In the genomic region with DNA sequence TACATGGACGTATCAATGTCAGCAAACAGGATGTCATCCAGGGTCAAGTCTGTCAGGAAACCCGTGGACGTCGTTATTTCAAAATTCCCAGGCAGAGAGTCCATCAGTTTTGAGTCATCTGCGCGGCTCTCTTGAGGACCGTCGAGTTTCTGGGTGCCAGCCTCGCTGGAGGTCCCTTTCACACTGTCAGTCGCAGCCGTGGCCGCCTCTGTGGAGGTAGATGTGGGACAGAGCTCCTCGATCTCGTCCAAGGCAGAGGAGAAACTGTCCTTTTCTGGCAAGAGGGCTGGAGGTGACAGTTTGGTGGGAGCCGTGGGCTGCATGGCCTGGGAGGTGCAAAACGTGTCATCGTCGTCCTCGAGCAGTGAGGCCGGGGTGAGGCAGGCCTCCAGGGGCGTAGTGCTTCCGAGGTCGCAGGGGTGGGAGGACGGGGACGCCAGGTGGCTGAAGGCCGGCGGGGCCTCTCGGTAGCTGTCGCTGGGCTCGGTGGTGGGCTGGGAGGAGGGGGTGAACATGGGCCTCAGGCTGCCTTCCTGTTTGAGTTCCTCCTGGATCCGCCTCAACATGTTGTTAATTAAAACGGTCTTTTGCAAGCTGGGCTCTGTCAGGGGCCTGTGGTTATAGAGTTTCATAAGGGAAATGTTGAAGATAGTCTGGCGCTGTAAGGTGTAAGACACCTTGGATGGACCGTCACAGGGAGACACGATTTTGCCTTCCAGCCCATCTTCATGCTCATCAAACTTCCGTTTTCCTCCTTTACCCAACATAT, we compare ENCODE assay signal across 8 cellular contexts. TPM values are rescaled to one million over a fixed set of nuclear protein-coding genes. Genes with fewer than 3 reads are reported as not detected.
DNase-seq lines count a peak whose midpoint lies in the region; ATAC-seq and TF ChIP-seq lines count a peak whose summit lies in the region.

No MANE protein-coding gene starts in this region.

- peaks cover 16% of the 10 kb centered on the region for H3K36me3 Mint-ChIP-seq in chondrocyte (ENCODE audit: low read depth)
- H3K36me3 Mint-ChIP-seq in endodermal cell (ENCODE audit: low read depth) = peaks cover 23% of the 10 kb centered on the region

- peaks cover 19% of the 10 kb centered on the region for H3K79me2 ChIP-seq in DND-41 (ENCODE audit: insufficient read depth, low read length)

- H3K9me3 Mint-ChIP-seq in chondrocyte (ENCODE audit: low read depth) (no peaks in the 10 kb centered on the region), endodermal cell (no peaks in the 10 kb centered on the region)

- WGBS in endodermal cell (ENCODE audit: insufficient coverage in 1 of 2, insufficient read length in 1 of 2), 2 experiments = 91 to 93% methylated on average over 8 to 36 of the region's 36 CpGs

- H2AFZ ChIP-seq in DND-41 (ENCODE audit: low read depth, low read length) = no peak overlapping the region

- H3K36me3 ChIP-seq in DND-41 (ENCODE audit: insufficient read depth, low read length) = peaks cover 33% of the 10 kb centered on the region
- H3K36me3 ChIP-seq in endodermal cell (ENCODE audit: control insufficient read depth, insufficient read depth, low read length) = peaks cover 56% of the 10 kb centered on the region

- no peaks in the 10 kb centered on the region for H3K27me3 ChIP-seq in DND-41 (ENCODE audit: insufficient read depth, low read length, poor library complexity)
- H3K27me3 ChIP-seq in endodermal cell (ENCODE audit: control insufficient read depth, insufficient read depth, low read length, poor library complexity, severe bottlenecking) = no peaks in the 10 kb centered on the region

- no peak overlapping the region for H3K4me3 ChIP-seq in DND-41 (ENCODE audit: low read depth in 1 of 2, low read length in 2 of 2)
- no peak overlapping the region for H3K4me3 ChIP-seq in endodermal cell (ENCODE audit: low read length)

- H3K9ac ChIP-seq in DND-41 (ENCODE audit: low read depth, low read length) (no peak overlapping the region), endodermal cell (ENCODE audit: extremely low read depth, low read length, poor library complexity, severe bottlenecking) (no peak overlapping the region)

- H3K4me3 Mint-ChIP-seq in chondrocyte (ENCODE audit: unreplicated experiment) = no peak overlapping the region
- H3K4me3 Mint-ChIP-seq in endodermal cell = no peak overlapping the region

- H3K9me3 ChIP-seq in DND-41 (ENCODE audit: insufficient read depth, low read length, severe bottlenecking) (no peaks in the 10 kb centered on the region), endodermal cell (ENCODE audit: control insufficient read depth, low read length) (no peaks in the 10 kb centered on the region)

- H3K4me1 ChIP-seq in DND-41 (ENCODE audit: insufficient read depth, low read length) = no peaks in the 10 kb centered on the region
- H3K4me1 ChIP-seq in endodermal cell (ENCODE audit: control insufficient read depth, insufficient read depth, low read length) = peaks cover 24% of the 10 kb centered on the region

- no peak overlapping the region for H3K4me2 ChIP-seq in DND-41 (ENCODE audit: insufficient read depth, low read length)

- H4K20me1 ChIP-seq in DND-41 (ENCODE audit: insufficient read depth, low read length) = peaks cover 31% of the 10 kb centered on the region

- no peak for DNase-seq in DND-41
- DNase-seq in chondrocyte (ENCODE audit: low spot score) = no peak
- no peak for DNase-seq in stimulated activated CD4-positive, alpha-beta T cell treated with anti-CD3 and anti-CD28 coated beads, Interleukin-15, amount 100 ng/mL, for 24 hours
- DNase-seq in NCI-H748 (lab: John Stamatoyannopoulos, UW; ENCODE audit: unreplicated experiment) = no peak
- DNase-seq in endodermal cell = no peak
- DNase-seq in HPDE6-E6E7 (ENCODE audit: extremely low spot score) = no peak

- 0 out of 3 replicates have a peak, but pooled peaks have one; percentile 7 for ATAC-seq in DND-41 (ENCODE audit: insufficient read depth, low read depth)
- peak; percentile 61 for ATAC-seq in GM19452 (IDR thresholded peaks at IDR 0.05; ENCODE audit: unreplicated experiment)
- peak; percentile 71 for ATAC-seq in HG03460 (IDR thresholded peaks at IDR 0.05; ENCODE audit: unreplicated experiment)

- peaks cover 33% of the 10 kb centered on the region for H3K4me1 Mint-ChIP-seq in chondrocyte (ENCODE audit: low read depth)
- peaks cover 53% of the 10 kb centered on the region for H3K4me1 Mint-ChIP-seq in endodermal cell

- H3K27ac Mint-ChIP-seq in chondrocyte (ENCODE audit: unreplicated experiment) (peak overlapping the region; percentile 2), endodermal cell (no peak overlapping the region)

- H3K27ac ChIP-seq in DND-41 (ENCODE audit: low read length) (no peak overlapping the region), endodermal cell (ENCODE audit: low read depth, low read length) (no peak overlapping the region)

- H3K27me3 Mint-ChIP-seq in chondrocyte (ENCODE audit: low read depth) (no peaks in the 10 kb centered on the region), endodermal cell (ENCODE audit: insufficient read depth) (no peaks in the 10 kb centered on the region)

- TF ChIP-seq CTCF in DND-41 (IDR thresholded peaks at IDR 0.05; ENCODE audit: borderline replicate concordance, extremely low read depth, low read length, poor library complexity, severe bottlenecking) (no peak), chondrocyte (IDR thresholded peaks at IDR 0.05) (no peak), endodermal cell (conservative IDR thresholded peaks at IDR 0.05) (no peak)

RNA-seq across cellular contexts. Expression of gene SERTAD2, which starts 17.4 kb away (rescaled TPM):
- total RNA-seq in chondrocyte (18.1 to 20.5 TPM (median 20.3 TPM) in 3 replicates), endodermal cell (10 to 100 TPM; 17.1 to 20.3 TPM)
- 27.7 TPM for polyA plus RNA-seq in endodermal cell (2013, experiment 1 of 2)
- polyA plus RNA-seq in endodermal cell (2013, experiment 2 of 2) = 25.7 TPM

Comparison
In these comparisons a context has a peak if more than half of its experiments do, and no peak if none do; other contexts are left out.
1. ATAC-seq: peak in every context shown above with its lines; median percentile 71 in HG03460; 61 in GM19452; 7 in DND-41.